ENCODE assay signal across 7 cellular contexts in genomic region chr1:221045842-221046831, GRCh38.
A peak's percentile ranks its signal among the peaks of the same experiment; 100 is the strongest.
DNase-seq lines count a peak whose midpoint lies in the region; ATAC-seq and TF ChIP-seq lines count a peak whose summit lies in the region.

No MANE protein-coding gene starts in this region.

- ATAC-seq in GM19035 (IDR thresholded peaks at IDR 0.05; ENCODE audit: unreplicated experiment) (peak; percentile 93), HG02943 (IDR thresholded peaks at IDR 0.05; ENCODE audit: low read depth, unreplicated experiment) (peak; percentile 95), lung (ENCODE audit: insufficient read depth, low FRiP score) (peak; percentile 81)

- no peaks in the 10 kb centered on the region for H3K4me1 Mint-ChIP-seq in MCF 10A (ENCODE audit: insufficient read depth, unreplicated experiment)

- no TSS peak for BruUV-seq in MCF 10A (replicated peaks; lab: Mats Ljungman, UMichigan)

- no peaks in the 10 kb centered on the region for H3K36me3 Mint-ChIP-seq in MCF 10A (ENCODE audit: insufficient read depth, unreplicated experiment)

- H3K27ac ChIP-seq in Peyer's patch (peak overlapping the region in 2 of 4 donors; percentile 72 to 77), lung (ENCODE audit: low read depth in 1 of 2, low read length in 1 of 2) (peak overlapping the region in 1 of 2 donors; percentile 40)

- H3K27ac Mint-ChIP-seq in MCF 10A (ENCODE audit: low read depth, unreplicated experiment) = no peak overlapping the region

- no peaks in the 10 kb centered on the region for H3K27me3 ChIP-seq in Peyer's patch
- H3K27me3 ChIP-seq in lung (ENCODE audit: control insufficient read depth, insufficient read depth) = no peaks in the 10 kb centered on the region

- POLR2A ChIA-PET in MCF 10A (lab: Yijun Ruan, JAX) = interaction anchor here (0.7 to 1.4 kb wide), 4 partner anchors 9 to 24 kb away, joined by 3 to 4 read pairs (median 3); no protein-coding TSS in a partner anchor

- no peaks in the 10 kb centered on the region for H3K36me3 ChIP-seq in Peyer's patch
- H3K36me3 ChIP-seq in lung (ENCODE audit: control insufficient read depth in 2 of 2, insufficient read depth in 2 of 2, low read length in 2 of 2) = no peaks in the 10 kb centered on the region

- CTCF ChIA-PET in MCF 10A (lab: Yijun Ruan, JAX) = interaction anchor here (0.8 to 0.9 kb wide), 2 partner anchors 12 to 171 kb away, joined by 3 read pairs; no protein-coding TSS in a partner anchor

- peaks cover 17% of the 10 kb centered on the region for H3K9me3 Mint-ChIP-seq in MCF 10A (ENCODE audit: unreplicated experiment)

- WGBS in lung, 2 donors = 32 to 55% methylated on average over 5 of the region's 5 CpGs

- no peak overlapping the region for H3K4me3 ChIP-seq in Peyer's patch
- H3K4me3 ChIP-seq in lung = no peak overlapping the region

- intact Hi-C loops in MCF 10A (cut with micrococcal nuclease) = no loop called here

- peaks cover 0 to 10% (median 4%) of the 10 kb centered on the region in 4 donors for H3K4me1 ChIP-seq in Peyer's patch
- peaks cover 0 to 10% of the 10 kb centered on the region in 2 donors for H3K4me1 ChIP-seq in lung (ENCODE audit: control insufficient read depth in 2 of 2, insufficient read depth in 2 of 2, low read length in 2 of 2)

- TF ChIP-seq CTCF in Peyer's patch (IDR thresholded peaks at IDR 0.05) = no peak
- no peak for TF ChIP-seq CTCF in lung (IDR thresholded peaks at IDR 0.05; ENCODE audit: control extremely low read depth, extremely low read depth)
- no peak for TF ChIP-seq CTCF in MCF 10A (IDR thresholded peaks at IDR 0.05; ENCODE audit: unreplicated experiment)

- no peak for TF ChIP-seq POLR2A in Peyer's patch (IDR thresholded peaks at IDR 0.05)

- no peak overlapping the region for H3K4me3 Mint-ChIP-seq in MCF 10A (ENCODE audit: unreplicated experiment)

- H3K27me3 Mint-ChIP-seq in MCF 10A (ENCODE audit: insufficient read depth, unreplicated experiment) = no peaks in the 10 kb centered on the region

- DNase-seq in Peyer's patch (peak in 2 of 3 donors; percentile 46 to 54), lung (ENCODE audit: low spot score) (no peak), MCF 10A (ENCODE audit: unreplicated experiment) (no peak), NCI-H1105 treated with DMSO at 0.1 percent for 48 hours (lab: John Stamatoyannopoulos, UW) (no peak)
- DNase-seq in activated naive CD4-positive, alpha-beta T cell treated with anti-CD3 and anti-CD28 coated beads, Interleukin-2, amount 50 U/mL, for 16 hours = no peak

- H3K9me3 ChIP-seq in Peyer's patch (no peaks in the 10 kb centered on the region), lung (ENCODE audit: control insufficient read depth in 2 of 2, insufficient read depth in 1 of 2, low read length in 1 of 2) (no peaks in the 10 kb centered on the region)

Comparison
In these comparisons a context has a peak if more than half of its experiments do, and no peak if none do; other contexts are left out.
1. DNase-seq: peak in Peyer's patch (2 of 3); none in lung (single experiment), activated naive CD4-positive, alpha-beta T cell treated with anti-CD3 and anti-CD28 coated beads, Interleukin-2, amount 50 U/mL, for 16 hours (single experiment), MCF 10A (single experiment) and NCI-H1105 treated with DMSO at 0.1 percent for 48 hours (single experiment).
2. Peak in every context shown above with its lines, with median percentiles within 50 percentile points of each other: ATAC-seq.